In the genomic region with DNA sequence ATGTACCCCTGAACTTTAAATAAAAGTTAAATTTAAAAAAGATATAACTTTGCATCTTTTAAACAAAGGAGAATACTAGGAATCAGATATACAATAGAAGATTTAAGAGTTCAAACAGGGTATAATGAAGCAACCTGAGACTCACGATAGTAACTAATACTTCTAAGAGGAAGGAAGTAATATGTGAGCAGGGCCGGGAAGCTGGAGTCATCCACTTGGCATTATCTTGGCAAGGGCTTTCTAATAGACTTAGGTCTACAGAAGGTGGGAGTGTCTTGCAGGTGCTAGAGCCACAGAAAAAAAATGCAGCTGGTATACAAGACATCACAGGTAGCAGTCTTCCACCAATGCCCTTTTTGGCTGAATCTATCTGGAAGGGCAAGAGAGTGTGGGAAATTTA, we compare ENCODE assay signal across 24 cellular contexts.
"Had no signal": no experiment of that assay in that cellular context is flagged by ENCODE, and none has a peak within 500 bp of the region (broad histone marks: within the 10 kb centered on the region; RNA-seq: fewer than 3 reads in every experiment).

No MANE protein-coding gene starts in this region.

- DNase-seq: KBM-7, MV-4-11, NCI-H1048, NCI-H1105, NCI-H1417, NCI-H1436 treated with DMSO at 0.1 percent for 48 hours, NCI-H1694, NCI-H187 treated with DMSO at 0.1 percent for 48 hours, NCI-H2029 treated with DMSO at 0.1 percent for 48 hours, NCI-H2171, NCI-H226, NCI-H446, NCI-H510A, NCI-H524 treated with DMSO at 0.1 percent for 48 hours, NCI-H69, NCI-H774, PC-3, SIG-M5 had no signal

- FAIRE-seq: HTR-8/SVneo had no signal

- ATAC-seq: Panc1, PC-3, Right ventricle myocardium inferior had no signal

- H3K4me3 ChIP-seq: SJSA1, SK-N-MC had no signal

- H3K4me1 ChIP-seq: SJSA1 had no signal

- H3K27ac ChIP-seq: HL-60, SJSA1, SK-N-MC had no signal

- H3K27me3 ChIP-seq: SJSA1 had no signal

- H3K9me3 ChIP-seq: SJSA1 had no signal

- H3K36me3 ChIP-seq: SJSA1 had no signal
